Comparison of ENCODE assay signal across 1 cellular context in genomic region chr9:123349691-123350480, GRCh38.
TF ChIP-seq lines count a peak whose summit lies in the region.

No MANE protein-coding gene starts in this region.

TF ChIP-seq in HepG2, 621 proteins besides CTCF, POLR2A, EP300 and RAD21 (continued from another document and continues in another):
- TF ChIP-seq, protein P1, sequence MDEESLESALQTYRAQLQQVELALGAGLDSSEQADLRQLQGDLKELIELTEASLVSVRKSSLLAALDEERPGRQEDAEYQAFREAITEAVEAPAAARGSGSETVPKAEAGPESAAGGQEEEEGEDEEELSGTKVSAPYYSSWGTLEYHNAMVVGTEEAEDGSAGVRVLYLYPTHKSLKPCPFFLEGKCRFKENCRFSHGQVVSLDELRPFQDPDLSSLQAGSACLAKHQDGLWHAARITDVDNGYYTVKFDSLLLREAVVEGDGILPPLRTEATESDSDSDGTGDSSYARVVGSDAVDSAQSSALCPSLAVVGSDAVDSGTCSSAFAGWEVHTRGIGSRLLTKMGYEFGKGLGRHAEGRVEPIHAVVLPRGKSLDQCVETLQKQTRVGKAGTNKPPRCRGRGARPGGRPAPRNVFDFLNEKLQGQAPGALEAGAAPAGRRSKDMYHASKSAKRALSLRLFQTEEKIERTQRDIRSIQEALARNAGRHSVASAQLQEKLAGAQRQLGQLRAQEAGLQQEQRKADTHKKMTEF (CRISPR knock-in tag; IDR thresholded peaks at IDR 0.05), result no peak
- TF ChIP-seq TBL1XR1 (IDR thresholded peaks at IDR 0.05; ENCODE audit: borderline replicate concordance, low read length, partially characterized antibody) (no peak), GATAD2A (CRISPR knock-in tag; IDR thresholded peaks at IDR 0.05) (0 out of 2 replicates have a peak, but pooled peaks have one; percentile 10), ZNF580 (CRISPR knock-in tag; IDR thresholded peaks at IDR 0.05; ENCODE audit: borderline replicate concordance, low read depth) (peak; percentile 45; the same call in 1 of the 2 replicates), HNRNPUL1 (IDR thresholded peaks at IDR 0.05; ENCODE audit: low read depth, low read length) (no peak), ZNF777 (CRISPR knock-in tag; IDR thresholded peaks at IDR 0.05) (no peak), AHDC1 (CRISPR knock-in tag; IDR thresholded peaks at IDR 0.05; ENCODE audit: borderline replicate concordance) (no peak), ZNF782 (CRISPR knock-in tag; IDR thresholded peaks at IDR 0.05; ENCODE audit: borderline replicate concordance) (no peak), PLRG1 (conservative IDR thresholded peaks at IDR 0.05) (no peak), HOXA3 (CRISPR knock-in tag; IDR thresholded peaks at IDR 0.05) (no peak), ZNF549 (CRISPR knock-in tag; IDR thresholded peaks at IDR 0.05) (no peak), ZNF20 (CRISPR knock-in tag; IDR thresholded peaks at IDR 0.05) (no peak), KLF6 (CRISPR knock-in tag; IDR thresholded peaks at IDR 0.05) (no peak), RBM39 (IDR thresholded peaks at IDR 0.05; ENCODE audit: low read depth, low read length, poor library complexity, severe bottlenecking) (peak; percentile 16), KLF11 (CRISPR knock-in tag; IDR thresholded peaks at IDR 0.05) (no peak), RFXANK (CRISPR knock-in tag; IDR thresholded peaks at IDR 0.05) (no peak), MAFF (IDR thresholded peaks at IDR 0.05; ENCODE audit: low read depth, low read length) (no peak), ARHGAP35 (CRISPR knock-in tag; IDR thresholded peaks at IDR 0.05; ENCODE audit: borderline replicate concordance) (no peak), ZXDC (CRISPR knock-in tag; IDR thresholded peaks at IDR 0.05) (no peak), ZNF34 (CRISPR knock-in tag; IDR thresholded peaks at IDR 0.05; ENCODE audit: borderline replicate concordance) (no peak), PTBP1 (IDR thresholded peaks at IDR 0.05; ENCODE audit: low read depth, low read length, poor library complexity, severe bottlenecking) (no peak), ZKSCAN1 (IDR thresholded peaks at IDR 0.05; ENCODE audit: low read length) (no peak), IKZF1 (IDR thresholded peaks at IDR 0.05) (no peak), RFX5 (IDR thresholded peaks at IDR 0.05; ENCODE audit: low read depth, low read length) (no peak), GFI1 (CRISPR knock-in tag; IDR thresholded peaks at IDR 0.05; ENCODE audit: borderline replicate concordance) (no peak), RXRB (CRISPR knock-in tag; IDR thresholded peaks at IDR 0.05; ENCODE audit: borderline replicate concordance) (no peak), FOSL2 (CRISPR knock-in tag; IDR thresholded peaks at IDR 0.05) (peak; percentile 74), BRD4 (CRISPR knock-in tag; IDR thresholded peaks at IDR 0.05) (no peak), MEIS2 (CRISPR knock-in tag; IDR thresholded peaks at IDR 0.05) (no peak; the same call in 1 of the 2 replicates), TEF (CRISPR knock-in tag; IDR thresholded peaks at IDR 0.05) (no peak), ZSCAN30 (CRISPR knock-in tag; IDR thresholded peaks at IDR 0.05) (no peak), IRX3 (CRISPR knock-in tag; IDR thresholded peaks at IDR 0.05; ENCODE audit: borderline replicate concordance, low read depth) (no peak), ZNF629 (CRISPR knock-in tag; conservative IDR thresholded peaks at IDR 0.05) (no peak), CBX2 (IDR thresholded peaks at IDR 0.05; ENCODE audit: low read depth, low read length) (no peak), CBX2 (CRISPR knock-in tag; IDR thresholded peaks at IDR 0.05; ENCODE audit: low read depth) (no peak), GZF1 (CRISPR knock-in tag; IDR thresholded peaks at IDR 0.05) (no peak), PRPF4 (IDR thresholded peaks at IDR 0.05; ENCODE audit: low read depth, low read length, poor library complexity, severe bottlenecking) (no peak), ZBTB34 (CRISPR knock-in tag; IDR thresholded peaks at IDR 0.05) (no peak), STAG1 (CRISPR knock-in tag; IDR thresholded peaks at IDR 0.05) (peak; percentile 95), MEF2D (CRISPR knock-in tag; IDR thresholded peaks at IDR 0.05) (no peak)
- TF ChIP-seq, protein P2, sequence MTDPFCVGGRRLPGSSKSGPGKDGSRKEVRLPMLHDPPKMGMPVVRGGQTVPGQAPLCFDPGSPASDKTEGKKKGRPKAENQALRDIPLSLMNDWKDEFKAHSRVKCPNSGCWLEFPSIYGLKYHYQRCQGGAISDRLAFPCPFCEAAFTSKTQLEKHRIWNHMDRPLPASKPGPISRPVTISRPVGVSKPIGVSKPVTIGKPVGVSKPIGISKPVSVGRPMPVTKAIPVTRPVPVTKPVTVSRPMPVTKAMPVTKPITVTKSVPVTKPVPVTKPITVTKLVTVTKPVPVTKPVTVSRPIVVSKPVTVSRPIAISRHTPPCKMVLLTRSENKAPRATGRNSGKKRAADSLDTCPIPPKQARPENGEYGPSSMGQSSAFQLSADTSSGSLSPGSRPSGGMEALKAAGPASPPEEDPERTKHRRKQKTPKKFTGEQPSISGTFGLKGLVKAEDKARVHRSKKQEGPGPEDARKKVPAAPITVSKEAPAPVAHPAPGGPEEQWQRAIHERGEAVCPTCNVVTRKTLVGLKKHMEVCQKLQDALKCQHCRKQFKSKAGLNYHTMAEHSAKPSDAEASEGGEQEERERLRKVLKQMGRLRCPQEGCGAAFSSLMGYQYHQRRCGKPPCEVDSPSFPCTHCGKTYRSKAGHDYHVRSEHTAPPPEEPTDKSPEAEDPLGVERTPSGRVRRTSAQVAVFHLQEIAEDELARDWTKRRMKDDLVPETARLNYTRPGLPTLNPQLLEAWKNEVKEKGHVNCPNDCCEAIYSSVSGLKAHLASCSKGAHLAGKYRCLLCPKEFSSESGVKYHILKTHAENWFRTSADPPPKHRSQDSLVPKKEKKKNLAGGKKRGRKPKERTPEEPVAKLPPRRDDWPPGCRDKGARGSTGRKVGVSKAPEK (CRISPR knock-in tag; IDR thresholded peaks at IDR 0.05; ENCODE audit: borderline replicate concordance), result no peak
- TF ChIP-seq, protein P3, sequence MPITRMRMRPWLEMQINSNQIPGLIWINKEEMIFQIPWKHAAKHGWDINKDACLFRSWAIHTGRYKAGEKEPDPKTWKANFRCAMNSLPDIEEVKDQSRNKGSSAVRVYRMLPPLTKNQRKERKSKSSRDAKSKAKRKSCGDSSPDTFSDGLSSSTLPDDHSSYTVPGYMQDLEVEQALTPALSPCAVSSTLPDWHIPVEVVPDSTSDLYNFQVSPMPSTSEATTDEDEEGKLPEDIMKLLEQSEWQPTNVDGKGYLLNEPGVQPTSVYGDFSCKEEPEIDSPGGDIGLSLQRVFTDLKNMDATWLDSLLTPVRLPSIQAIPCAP (CRISPR knock-in tag; IDR thresholded peaks at IDR 0.05; ENCODE audit: low read depth), result no peak
- TF ChIP-seq, protein P4, sequence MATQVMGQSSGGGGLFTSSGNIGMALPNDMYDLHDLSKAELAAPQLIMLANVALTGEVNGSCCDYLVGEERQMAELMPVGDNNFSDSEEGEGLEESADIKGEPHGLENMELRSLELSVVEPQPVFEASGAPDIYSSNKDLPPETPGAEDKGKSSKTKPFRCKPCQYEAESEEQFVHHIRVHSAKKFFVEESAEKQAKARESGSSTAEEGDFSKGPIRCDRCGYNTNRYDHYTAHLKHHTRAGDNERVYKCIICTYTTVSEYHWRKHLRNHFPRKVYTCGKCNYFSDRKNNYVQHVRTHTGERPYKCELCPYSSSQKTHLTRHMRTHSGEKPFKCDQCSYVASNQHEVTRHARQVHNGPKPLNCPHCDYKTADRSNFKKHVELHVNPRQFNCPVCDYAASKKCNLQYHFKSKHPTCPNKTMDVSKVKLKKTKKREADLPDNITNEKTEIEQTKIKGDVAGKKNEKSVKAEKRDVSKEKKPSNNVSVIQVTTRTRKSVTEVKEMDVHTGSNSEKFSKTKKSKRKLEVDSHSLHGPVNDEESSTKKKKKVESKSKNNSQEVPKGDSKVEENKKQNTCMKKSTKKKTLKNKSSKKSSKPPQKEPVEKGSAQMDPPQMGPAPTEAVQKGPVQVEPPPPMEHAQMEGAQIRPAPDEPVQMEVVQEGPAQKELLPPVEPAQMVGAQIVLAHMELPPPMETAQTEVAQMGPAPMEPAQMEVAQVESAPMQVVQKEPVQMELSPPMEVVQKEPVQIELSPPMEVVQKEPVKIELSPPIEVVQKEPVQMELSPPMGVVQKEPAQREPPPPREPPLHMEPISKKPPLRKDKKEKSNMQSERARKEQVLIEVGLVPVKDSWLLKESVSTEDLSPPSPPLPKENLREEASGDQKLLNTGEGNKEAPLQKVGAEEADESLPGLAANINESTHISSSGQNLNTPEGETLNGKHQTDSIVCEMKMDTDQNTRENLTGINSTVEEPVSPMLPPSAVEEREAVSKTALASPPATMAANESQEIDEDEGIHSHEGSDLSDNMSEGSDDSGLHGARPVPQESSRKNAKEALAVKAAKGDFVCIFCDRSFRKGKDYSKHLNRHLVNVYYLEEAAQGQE (IDR thresholded peaks at IDR 0.05; ENCODE audit: borderline replicate concordance in 1 of 2, low read depth in 1 of 2, low read length in 2 of 2), result no peak
- TF ChIP-seq, protein P5, sequence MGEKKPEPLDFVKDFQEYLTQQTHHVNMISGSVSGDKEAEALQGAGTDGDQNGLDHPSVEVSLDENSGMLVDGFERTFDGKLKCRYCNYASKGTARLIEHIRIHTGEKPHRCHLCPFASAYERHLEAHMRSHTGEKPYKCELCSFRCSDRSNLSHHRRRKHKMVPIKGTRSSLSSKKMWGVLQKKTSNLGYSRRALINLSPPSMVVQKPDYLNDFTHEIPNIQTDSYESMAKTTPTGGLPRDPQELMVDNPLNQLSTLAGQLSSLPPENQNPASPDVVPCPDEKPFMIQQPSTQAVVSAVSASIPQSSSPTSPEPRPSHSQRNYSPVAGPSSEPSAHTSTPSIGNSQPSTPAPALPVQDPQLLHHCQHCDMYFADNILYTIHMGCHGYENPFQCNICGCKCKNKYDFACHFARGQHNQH (CRISPR knock-in tag; IDR thresholded peaks at IDR 0.05), result no peak
